ENCODE assay signal across 13 cellular contexts in the genomic region with DNA sequence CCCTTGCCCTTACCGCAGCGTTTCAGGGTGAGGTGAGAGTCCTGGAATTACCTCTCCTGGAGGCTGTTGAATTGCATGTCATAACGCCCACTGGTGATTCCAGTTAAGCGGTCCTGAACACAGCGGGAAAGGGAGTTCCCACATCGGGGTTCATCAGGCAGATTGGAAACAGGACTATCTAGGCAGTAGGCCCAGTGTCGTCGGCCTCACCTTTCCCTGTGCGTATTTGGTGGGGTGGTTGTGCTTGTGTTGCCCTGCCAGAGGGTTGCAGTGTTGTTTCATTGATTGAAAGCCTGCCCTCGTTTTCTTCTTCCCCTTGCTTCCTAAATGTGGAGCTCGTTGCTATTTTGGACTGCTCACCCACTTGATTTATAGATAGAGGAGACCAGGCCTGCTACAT. TPM values are rescaled to one million over a fixed set of nuclear protein-coding genes. Genes with fewer than 3 reads are reported as not detected.
DNase-seq lines count a peak whose midpoint lies in the region; ATAC-seq and TF ChIP-seq lines count a peak whose summit lies in the region.
"Had no signal": no experiment of that assay in that cellular context is flagged by ENCODE, and none has a peak within 500 bp of the region (broad histone marks: within the 10 kb centered on the region; RNA-seq: fewer than 3 reads in every experiment).

No MANE protein-coding gene starts in this region.

- no peaks in the 10 kb centered on the region for H3K9me3 Mint-ChIP-seq in activated naive CD4-positive, alpha-beta T cell treated with anti-CD3 and anti-CD28 coated beads, Interleukin-2, amount 50 U/mL, for 24 hours
- H3K9me3 Mint-ChIP-seq: activated B cell treated with CpG ODN at 0.5 μM for 24 hours had no signal

- H3K27ac Mint-ChIP-seq in activated naive CD4-positive, alpha-beta T cell treated with anti-CD3 and anti-CD28 coated beads, Interleukin-2, amount 50 U/mL, for 24 hours = peak overlapping the region; percentile 51
- H3K27ac Mint-ChIP-seq: activated B cell treated with CpG ODN at 0.5 μM for 24 hours had no signal

- H3K27ac ChIP-seq in vagina = peak overlapping the region; percentile 82

- no peak for TF ChIP-seq POLR2A in vagina (IDR thresholded peaks at IDR 0.05)

- H3K27me3 ChIP-seq in vagina = no peaks in the 10 kb centered on the region

- peaks cover 20% of the 10 kb centered on the region for H3K36me3 Mint-ChIP-seq in activated naive CD4-positive, alpha-beta T cell treated with anti-CD3 and anti-CD28 coated beads, Interleukin-2, amount 50 U/mL, for 24 hours

- ATAC-seq in mucosa of descending colon = peak; percentile 11

- H3K4me3 Mint-ChIP-seq in activated naive CD4-positive, alpha-beta T cell treated with anti-CD3 and anti-CD28 coated beads, Interleukin-2, amount 50 U/mL, for 24 hours = peak overlapping the region; percentile 23
- H3K4me3 Mint-ChIP-seq: activated B cell treated with CpG ODN at 0.5 μM for 24 hours had no signal

- H3K36me3 ChIP-seq in mucosa of descending colon (ENCODE audit: low read depth) (no peaks in the 10 kb centered on the region), vagina (no peaks in the 10 kb centered on the region)

- DNase-seq in activated naive CD4-positive, alpha-beta T cell (lab: John Stamatoyannopoulos, UW) = no peak
- DNase-seq in fibroblast of mammary gland (ENCODE audit: low read depth) (peak; percentile 42), mucosa of descending colon (peak in 2 of 3 donors; percentile 17 to 26), vagina (ENCODE audit: extremely low spot score in 2 of 2) (no peak), HT-29 (ENCODE audit: low spot score) (no peak), GM10266 (ENCODE audit: extremely low spot score) (no peak), NCI-H748 (lab: John Stamatoyannopoulos, UW; ENCODE audit: unreplicated experiment) (no peak)
- DNase-seq: activated B cell treated with CpG ODN at 0.5 μM for 24 hours; effector memory CD4-positive, alpha-beta T cell; NCI-H1048; NCI-H526; SIG-M5 had no signal

- intact Hi-C loops in mucosa of descending colon (cut with DNase I, micrococcal nuclease) = no loop called here
- intact Hi-C loops in vagina (cut with DNase I) = no loop called here

- no peaks in the 10 kb centered on the region for H3K27me3 Mint-ChIP-seq in activated naive CD4-positive, alpha-beta T cell treated with anti-CD3 and anti-CD28 coated beads, Interleukin-2, amount 50 U/mL, for 24 hours
- H3K27me3 Mint-ChIP-seq: activated B cell treated with CpG ODN at 0.5 μM for 24 hours had no signal

- no peaks in the 10 kb centered on the region for H3K9me3 ChIP-seq in mucosa of descending colon
- H3K9me3 ChIP-seq in vagina = no peaks in the 10 kb centered on the region

- H3K4me1 ChIP-seq in mucosa of descending colon (ENCODE audit: low read depth) (peaks cover 24% of the 10 kb centered on the region), vagina (peaks cover 75% of the 10 kb centered on the region)

- H3K4me3 ChIP-seq in fibroblast of mammary gland (ENCODE audit: control insufficient read depth, low read depth, low read length) = no peak overlapping the region
- no peak overlapping the region for H3K4me3 ChIP-seq in mucosa of descending colon
- no peak overlapping the region for H3K4me3 ChIP-seq in vagina

- peaks cover 87% of the 10 kb centered on the region for H3K4me1 Mint-ChIP-seq in activated naive CD4-positive, alpha-beta T cell treated with anti-CD3 and anti-CD28 coated beads, Interleukin-2, amount 50 U/mL, for 24 hours

- peak; percentile 5 for TF ChIP-seq CTCF in fibroblast of mammary gland (conservative IDR thresholded peaks at IDR 0.05; ENCODE audit: control insufficient read depth, insufficient read depth, low read depth, low read length)
- no peak for TF ChIP-seq CTCF in mucosa of descending colon (IDR thresholded peaks at IDR 0.05)
- no peak for TF ChIP-seq CTCF in vagina (IDR thresholded peaks at IDR 0.05)
- no peak for TF ChIP-seq CTCF in GM10266 (IDR thresholded peaks at IDR 0.05; ENCODE audit: control insufficient read depth, insufficient read depth, low read depth, missing control alignments)

RNA-seq across cellular contexts. Expression of gene SUN1, which starts 10.6 kb away (rescaled TPM):
- total RNA-seq in mucosa of descending colon (100 to 1,000 TPM; 151 to 179 (median 164) TPM), vagina (170 TPM)
- 145 and 200 TPM in 2 replicates for total RNA-seq in HT-29 (2014; rRNA removed; shearing (Covaris generic))

RNA-seq across cellular contexts. Expression of gene GET4, which starts 54.7 kb away (rescaled TPM):
- 10 to 100 TPM; 36.9 to 48.8 (median 48.2) TPM for total RNA-seq in mucosa of descending colon
- total RNA-seq in vagina = 35.8 TPM
- 228 and 253 TPM in 2 replicates for total RNA-seq in HT-29 (2014; rRNA removed; shearing (Covaris generic))

Comparison
In these comparisons a context has a peak if more than half of its experiments do, and no peak if none do; other contexts are left out.
1. DNase-seq: peak in fibroblast of mammary gland (single experiment) and mucosa of descending colon (2 of 3); none in activated naive CD4-positive, alpha-beta T cell (0 of 4), vagina (0 of 2), HT-29 (single experiment), GM10266 (single experiment) and NCI-H748 (single experiment).